In genomic region chr7:134772401-134772800, GRCh38 we compare ENCODE assay signal across 21 cellular contexts. TPM values are rescaled to one million over a fixed set of nuclear protein-coding genes. Genes with fewer than 3 reads are reported as not detected.
DNase-seq lines count a peak whose midpoint lies in the region; ATAC-seq, FAIRE-seq and TF ChIP-seq lines count a peak whose summit lies in the region.
"Had no signal": no experiment of that assay in that cellular context is flagged by ENCODE, and none has a peak within 500 bp of the region (broad histone marks: within the 10 kb centered on the region; RNA-seq: fewer than 3 reads in every experiment).

No MANE protein-coding gene starts in this region.

- peaks cover 59% of the 10 kb centered on the region for H3K4me1 ChIP-seq in BLaER1
- H3K4me1 ChIP-seq in RWPE2 (ENCODE audit: insufficient read depth, poor library complexity, severe bottlenecking), result peaks cover 8% of the 10 kb centered on the region
- peaks cover 2% of the 10 kb centered on the region for H3K4me1 ChIP-seq in mesenchymal stem cell (ENCODE audit: control insufficient read depth, insufficient read depth, low read depth, low read length)
- no peaks in the 10 kb centered on the region for H3K4me1 ChIP-seq in mesendoderm (ENCODE audit: control insufficient read depth, low read depth, low read length)

- H3K9ac ChIP-seq in BLaER1 (no peak overlapping the region), mesenchymal stem cell (ENCODE audit: low read length) (no peak overlapping the region), mesendoderm (ENCODE audit: low read length) (no peak overlapping the region)
- H3K9ac ChIP-seq: BLaER1 treated with 17β-estradiol and CSF1 and Interleukin-3, amounts not matched to agents 10 nM and 100 nM had no signal

- H3K79me1 ChIP-seq in mesenchymal stem cell (replicated peaks; ENCODE audit: low read length, poor library complexity, severe bottlenecking), result no peaks in the 10 kb centered on the region
- no peaks in the 10 kb centered on the region for H3K79me1 ChIP-seq in mesendoderm (ENCODE audit: low read length)

- TF ChIP-seq CTCF in RWPE2 (IDR thresholded peaks at IDR 0.05; ENCODE audit: poor library complexity, severe bottlenecking) (no peak), GM13977 (IDR thresholded peaks at IDR 0.05; ENCODE audit: extremely low read depth, insufficient read depth, missing control alignments) (no peak), GM20000 (IDR thresholded peaks at IDR 0.05; ENCODE audit: extremely low read depth, missing control alignments) (no peak)

- in situ Hi-C loops in GM13977 (cut with MboI; ENCODE audit: low pct_unique_long_range_greater_than_20kb, low sequenced_read_pairs, unreplicated experiment), result no loop called here

- H3K36me3 ChIP-seq in BLaER1 (no peaks in the 10 kb centered on the region), RWPE2 (ENCODE audit: low read depth) (no peaks in the 10 kb centered on the region), mesenchymal stem cell (ENCODE audit: control insufficient read depth in 1 of 2, insufficient read depth in 2 of 2, low read depth in 1 of 2, low read length in 2 of 2) (no peaks in the 10 kb centered on the region), mesendoderm (ENCODE audit: control insufficient read depth, insufficient read depth, low read length) (no peaks in the 10 kb centered on the region)
- H3K36me3 ChIP-seq: BLaER1 treated with 17β-estradiol and CSF1 and Interleukin-3, amounts not matched to agents 10 nM and 100 nM; HAP-1 had no signal

- H2AFZ ChIP-seq in mesenchymal stem cell (ENCODE audit: low read depth, low read length), result no peak overlapping the region

- H3K27me3 ChIP-seq in BLaER1, result no peaks in the 10 kb centered on the region
- no peaks in the 10 kb centered on the region for H3K27me3 ChIP-seq in RWPE2 (ENCODE audit: insufficient read depth, poor library complexity, severe bottlenecking)
- H3K27me3 ChIP-seq in mesenchymal stem cell (ENCODE audit: control insufficient read depth in 1 of 2, insufficient read depth in 1 of 2, low read length in 2 of 2), result no peaks in the 10 kb centered on the region
- H3K27me3 ChIP-seq in mesendoderm (ENCODE audit: insufficient read depth, low read length, poor library complexity), result no peaks in the 10 kb centered on the region
- H3K27me3 ChIP-seq: BLaER1 treated with 17β-estradiol and CSF1 and Interleukin-3, amounts not matched to agents 10 nM and 100 nM had no signal

- H3K4me2 ChIP-seq in BLaER1 (peak overlapping the region; percentile 95), mesenchymal stem cell (ENCODE audit: low read length, poor library complexity, severe bottlenecking) (no peak overlapping the region), mesendoderm (ENCODE audit: low read length) (no peak overlapping the region)

- no peak overlapping the region for H2AK5ac ChIP-seq in mesenchymal stem cell (ENCODE audit: low read length, severe bottlenecking)
- no peak overlapping the region for H2AK5ac ChIP-seq in mesendoderm (ENCODE audit: low read length)

- H3K4me3 ChIP-seq in BLaER1 (no peak overlapping the region), RWPE2 (ENCODE audit: severe bottlenecking) (no peak overlapping the region), mesenchymal stem cell (ENCODE audit: insufficient read depth in 1 of 2, low read depth in 1 of 2, low read length in 2 of 2) (no peak overlapping the region), mesendoderm (ENCODE audit: low read length) (no peak overlapping the region)
- H3K4me3 ChIP-seq: BLaER1 treated with 17β-estradiol and CSF1 and Interleukin-3, amounts not matched to agents 10 nM and 100 nM; HAP-1 had no signal

- ATAC-seq in RWPE2 (ENCODE audit: low read depth), result no peak

- H2BK12ac ChIP-seq in mesenchymal stem cell (ENCODE audit: low read length in 2 of 2), result no peak overlapping the region

- H3K56ac ChIP-seq in mesendoderm (ENCODE audit: low read length), result no peak overlapping the region

- H3K79me2 ChIP-seq in mesendoderm (ENCODE audit: control insufficient read depth, insufficient read depth, low read length), result no peaks in the 10 kb centered on the region

- H3K18ac ChIP-seq in mesenchymal stem cell (ENCODE audit: low read depth in 1 of 2, low read length in 2 of 2) (no peak overlapping the region), mesendoderm (ENCODE audit: low read length) (no peak overlapping the region)

- H3K27ac ChIP-seq in BLaER1 (peak overlapping the region; percentile 0; the same call in 1 of the 2 replicates), RWPE2 (ENCODE audit: poor library complexity, severe bottlenecking) (peak overlapping the region; percentile 19), mesenchymal stem cell (ENCODE audit: low read length, poor library complexity, severe bottlenecking) (no peak overlapping the region), mesendoderm (ENCODE audit: low read depth, low read length) (no peak overlapping the region)
- H3K27ac ChIP-seq: 22Rv1 had no signal

- no peak for DNase-seq in RWPE2 (ENCODE audit: low spot score)
- peak; percentile 66 for DNase-seq in fibroblast of peridontal ligament (ENCODE audit: extremely low read depth)
- DNase-seq in mesenchymal stem cell, result no peak
- DNase-seq in GM13977 (ENCODE audit: low spot score), result no peak
- no peak for DNase-seq in GM20000 (ENCODE audit: low spot score)
- no peak for DNase-seq in GM12892 (ENCODE audit: insufficient read length)
- DNase-seq in mesendoderm, result no peak
- DNase-seq: Calu3; CD4-positive, alpha-beta memory T cell; COR-L47; DMS79 treated with DMSO at 0.1 percent for 48 hours; GF-D8; GOT3 had no signal

- no peaks in the 10 kb centered on the region for H4K20me1 ChIP-seq in BLaER1
- H4K20me1 ChIP-seq: BLaER1 treated with 17β-estradiol and CSF1 and Interleukin-3, amounts not matched to agents 10 nM and 100 nM had no signal

- H3K14ac ChIP-seq in mesenchymal stem cell (ENCODE audit: low read length in 2 of 2), result no peak overlapping the region

- H2BK5ac ChIP-seq in mesenchymal stem cell (ENCODE audit: low read depth, low read length, poor library complexity, severe bottlenecking) (no peak overlapping the region), mesendoderm (ENCODE audit: low read length) (no peak overlapping the region)

- H4K5ac ChIP-seq in mesendoderm (ENCODE audit: low read length), result no peak overlapping the region

- H4K91ac ChIP-seq in mesenchymal stem cell (ENCODE audit: low read length), result no peak overlapping the region

- H3K4ac ChIP-seq in mesenchymal stem cell (ENCODE audit: low read depth in 1 of 2, low read length in 2 of 2) (no peak overlapping the region), mesendoderm (ENCODE audit: low read depth, low read length) (no peak overlapping the region)

- no peak for TF ChIP-seq POLR2A in GM12892 (IDR thresholded peaks at IDR 0.05; ENCODE audit: low read depth, low read length)

- H3K9me3 ChIP-seq in BLaER1 (no peaks in the 10 kb centered on the region), RWPE2 (ENCODE audit: severe bottlenecking) (no peaks in the 10 kb centered on the region), mesenchymal stem cell (ENCODE audit: control insufficient read depth, low read length) (no peaks in the 10 kb centered on the region)
- H3K9me3 ChIP-seq: HAP-1 had no signal

- H2BK15ac ChIP-seq in mesenchymal stem cell (ENCODE audit: low read depth, poor library complexity, severe bottlenecking), result peak overlapping the region; percentile 67
- no peak overlapping the region for H2BK15ac ChIP-seq in mesendoderm (replicated peaks; ENCODE audit: low read depth)

- H3K23ac ChIP-seq in mesenchymal stem cell (ENCODE audit: low read length in 2 of 2) (no peak overlapping the region), mesendoderm (ENCODE audit: low read length) (no peak overlapping the region)

- no CpG with 5 or more reads among the region's 3 CpGs for WGBS in mesenchymal stem cell
- no CpG with 5 or more reads among the region's 3 CpGs for WGBS in mesendoderm (ENCODE audit: extremely low coverage, insufficient coverage, low lambda C conversion rate)

- H4K8ac ChIP-seq in mesenchymal stem cell (ENCODE audit: low read length) (no peak overlapping the region), mesendoderm (ENCODE audit: low read depth, low read length) (no peak overlapping the region)

- H2BK120ac ChIP-seq in mesenchymal stem cell (ENCODE audit: low read depth, low read length) (no peak overlapping the region), mesendoderm (ENCODE audit: low read depth, low read length) (no peak overlapping the region)

- no peak for FAIRE-seq in GM12892 (lab: Jason Lieb, UNC)
- FAIRE-seq: A204.1, GM12891, GM19239, H54 had no signal

RNA-seq across cellular contexts. Expression of gene CALD1, which starts 7.0 kb away (rescaled TPM):
- 820 TPM for polyA plus RNA-seq in mesenchymal stem cell (2013, experiment 1 of 2)
- 785 TPM for polyA plus RNA-seq in mesenchymal stem cell (2013, experiment 2 of 2)
- 0.55 TPM for polyA plus RNA-seq in GM12892 (2012; ENCODE audit: missing spikeins)
- polyA plus RNA-seq in mesendoderm (2013, experiment 1 of 2), result 379 TPM
- 417 TPM for polyA plus RNA-seq in mesendoderm (2013, experiment 2 of 2)

Comparison
In these comparisons a context has a peak if more than half of its experiments do, and no peak if none do; other contexts are left out.
1. H3K27ac ChIP-seq: peak in BLaER1 (single experiment) and RWPE2 (single experiment); none in mesenchymal stem cell (single experiment) and mesendoderm (single experiment).